Comparison of ENCODE assay signal across 8 cellular contexts in genomic region chr3:49939858-49940666, GRCh38. TPM values are rescaled to one million over a fixed set of nuclear protein-coding genes. Genes with fewer than 3 reads are reported as not detected.
A peak's percentile ranks its signal among the peaks of the same experiment; 100 is the strongest.
DNase-seq lines count a peak whose midpoint lies in the region; ATAC-seq and TF ChIP-seq lines count a peak whose summit lies in the region.

RBM6 (plus strand) TSS chr3:49940150; CDS start chr3:49962642, 22,492 bp downstream.

- TF ChIP-seq POLR2A in NB4 (IDR thresholded peaks at IDR 0.05; ENCODE audit: extremely low read depth, insufficient read length) (peak; percentile 88), gastroesophageal sphincter (IDR thresholded peaks at IDR 0.05) (peak; percentile 87 to 90)

- peak within 1 kb of the TSS; percentile 67 for H3K27ac ChIP-seq in SK-N-MC
- peak within 1 kb of the TSS; percentile 48 to 98 (median 96) for H3K27ac ChIP-seq in gastroesophageal sphincter
- peak within 1 kb of the TSS; percentile 97 for H3K27ac ChIP-seq in neutrophil
- peak within 1 kb of the TSS; percentile 93 for H3K27ac ChIP-seq in substantia nigra (ENCODE audit: low read depth, low read length, poor library complexity, severe bottlenecking)

- H3K9me3 Mint-ChIP-seq in HFFc6: no peaks in the 10 kb centered on the region
- no peaks in the 10 kb centered on the region for H3K9me3 Mint-ChIP-seq in activated naive CD4-positive, alpha-beta T cell treated with anti-CD3 and anti-CD28 coated beads, Interleukin-2, amount 10 ng/mL, durations not matched to agents 7 days and 5 days

- H3K9ac ChIP-seq in SK-N-MC (ENCODE audit: insufficient read length): peak within 1 kb of the TSS; percentile 79

- peak within 1 kb of the TSS; percentile 97 for H3K27ac Mint-ChIP-seq in HFFc6
- H3K27ac Mint-ChIP-seq in activated naive CD4-positive, alpha-beta T cell treated with anti-CD3 and anti-CD28 coated beads, Interleukin-2, amount 10 ng/mL, durations not matched to agents 7 days and 5 days: peak within 1 kb of the TSS; percentile 97

- peak within 1 kb of the TSS; percentile 96 for H3K4me3 Mint-ChIP-seq in HFFc6
- H3K4me3 Mint-ChIP-seq in activated naive CD4-positive, alpha-beta T cell treated with anti-CD3 and anti-CD28 coated beads, Interleukin-2, amount 10 ng/mL, durations not matched to agents 7 days and 5 days: peak within 1 kb of the TSS; percentile 98

- H3K36me3 Mint-ChIP-seq in HFFc6 (ENCODE audit: low read depth): peaks cover 12% of the 10 kb centered on the region; the same call in 1 of the 2 replicates
- H3K36me3 Mint-ChIP-seq in activated naive CD4-positive, alpha-beta T cell treated with anti-CD3 and anti-CD28 coated beads, Interleukin-2, amount 10 ng/mL, durations not matched to agents 7 days and 5 days: peaks cover 15% of the 10 kb centered on the region

- no peak for TF ChIP-seq EP300 in gastroesophageal sphincter (IDR thresholded peaks at IDR 0.05)

- peaks cover 1% of the 10 kb centered on the region; the same call in 1 of the 2 replicates for H3K27me3 Mint-ChIP-seq in HFFc6 (ENCODE audit: insufficient read depth)
- H3K27me3 Mint-ChIP-seq in activated naive CD4-positive, alpha-beta T cell treated with anti-CD3 and anti-CD28 coated beads, Interleukin-2, amount 10 ng/mL, durations not matched to agents 7 days and 5 days: peaks cover 4% of the 10 kb centered on the region

- H3K4me1 ChIP-seq in gastroesophageal sphincter: peaks cover 0 to 36% (median 13%) of the 10 kb centered on the region in 3 donors
- H3K4me1 ChIP-seq in neutrophil (ENCODE audit: control insufficient read depth in 1 of 2, insufficient read depth in 1 of 2, low read depth in 1 of 2, low read length in 1 of 2): peaks cover 52 to 59% of the 10 kb centered on the region in 2 experiments

- H3K27me3 ChIP-seq in gastroesophageal sphincter (no peaks in the 10 kb centered on the region), neutrophil (no peaks in the 10 kb centered on the region)

- DNase-seq in GM04503 (ENCODE audit: low read depth): peak; percentile 83
- peak; percentile 94 for DNase-seq in HFFc6
- DNase-seq in NB4 (ENCODE audit: low read depth): peak; percentile 99
- peak; percentile 48 for DNase-seq in SK-N-MC (ENCODE audit: low read depth, low spot score)
- DNase-seq in activated naive CD4-positive, alpha-beta T cell treated with anti-CD3 and anti-CD28 coated beads, Interleukin-2, amount 10 ng/mL, durations not matched to agents 7 days and 5 days: peak; percentile 98
- DNase-seq in substantia nigra (lab: John Stamatoyannopoulos, UW): peak; percentile 83 to 100 (median 97)

- H3K4me3 ChIP-seq in NB4 (ENCODE audit: low read depth, low read length): peak within 1 kb of the TSS; percentile 81
- peak within 1 kb of the TSS; percentile 80 for H3K4me3 ChIP-seq in SK-N-MC
- peak within 1 kb of the TSS; percentile 38 to 80 for H3K4me3 ChIP-seq in gastroesophageal sphincter
- peak within 1 kb of the TSS; percentile 95 to 96 for H3K4me3 ChIP-seq in neutrophil (ENCODE audit: low read depth in 1 of 2, low read length in 1 of 2)

- ATAC-seq in gastroesophageal sphincter: peak; percentile 99

- H3K4me1 Mint-ChIP-seq in HFFc6 (ENCODE audit: low read depth): peaks cover 17% of the 10 kb centered on the region
- H3K4me1 Mint-ChIP-seq in activated naive CD4-positive, alpha-beta T cell treated with anti-CD3 and anti-CD28 coated beads, Interleukin-2, amount 10 ng/mL, durations not matched to agents 7 days and 5 days: peaks cover 32% of the 10 kb centered on the region

- CTCF ChIA-PET in activated naive CD4-positive, alpha-beta T cell treated with anti-CD3 and anti-CD28 coated beads, Interleukin-2, amount 10 ng/mL, durations not matched to agents 7 days and 5 days (lab: Charles Lee): interaction anchor here (0.8 to 1.8 kb wide), 2 partner anchors 11 to 15 kb away, joined by 3 to 6 read pairs; partner anchors contain the start of gene MON1A

- TF ChIP-seq CTCF in HFFc6 (IDR thresholded peaks at IDR 0.05) (peak; percentile 16), NB4 (IDR thresholded peaks at IDR 0.05; ENCODE audit: low read depth, low read length) (no peak), gastroesophageal sphincter (IDR thresholded peaks at IDR 0.05) (peak in 3 of 4 experiments; percentile 4 to 37 (median 17)), neutrophil (IDR thresholded peaks at IDR 0.05) (peak; percentile 50)

- H3K9me3 ChIP-seq in SK-N-MC (ENCODE audit: low read depth, low read length): no peaks in the 10 kb centered on the region
- no peaks in the 10 kb centered on the region for H3K9me3 ChIP-seq in gastroesophageal sphincter
- H3K9me3 ChIP-seq in neutrophil: no peaks in the 10 kb centered on the region

- WGBS in gastroesophageal sphincter (ENCODE audit: low coverage in 1 of 2), 2 donors: 0% methylated on average over 2 to 7 of the region's 74 CpGs

- H3K36me3 ChIP-seq in SK-N-MC (ENCODE audit: insufficient read depth, low read length): no peaks in the 10 kb centered on the region
- H3K36me3 ChIP-seq in gastroesophageal sphincter: no peaks in the 10 kb centered on the region
- no peaks in the 10 kb centered on the region for H3K36me3 ChIP-seq in neutrophil

RNA-seq across cellular contexts. Expression of gene RBM6, which starts in this region (rescaled TPM):
- 10 to 100 TPM; 32.5 to 41.6 (median 34.5) TPM for total RNA-seq in HFFc6 (2021; fragmentation: NEBNext Ultra II Directional; extraction: Animal tissue kit (Norgen Biotek cat#: 25700))
- total RNA-seq in gastroesophageal sphincter: 100 to 1,000 TPM in 2 of 4 donors, 10 to 100 TPM in 2; 39.0 to 135 (median 84.2) TPM

Comparison
In these comparisons a context has a peak if more than half of its experiments do, and no peak if none do; other contexts are left out.
1. Peak in every context shown above with its lines: DNase-seq, ATAC-seq, H3K4me3 ChIP-seq and H3K27ac ChIP-seq.
2. DNase-seq: peak in every context shown above with its lines; median percentile 99 in NB4; 98 in activated naive CD4-positive, alpha-beta T cell treated with anti-CD3 and anti-CD28 coated beads, Interleukin-2, amount 10 ng/mL, durations not matched to agents 7 days and 5 days; 97 in substantia nigra; 94 in HFFc6; 83 in GM04503; 48 in SK-N-MC.